ENCODE assay signal across 33 cellular contexts in the genomic region with DNA sequence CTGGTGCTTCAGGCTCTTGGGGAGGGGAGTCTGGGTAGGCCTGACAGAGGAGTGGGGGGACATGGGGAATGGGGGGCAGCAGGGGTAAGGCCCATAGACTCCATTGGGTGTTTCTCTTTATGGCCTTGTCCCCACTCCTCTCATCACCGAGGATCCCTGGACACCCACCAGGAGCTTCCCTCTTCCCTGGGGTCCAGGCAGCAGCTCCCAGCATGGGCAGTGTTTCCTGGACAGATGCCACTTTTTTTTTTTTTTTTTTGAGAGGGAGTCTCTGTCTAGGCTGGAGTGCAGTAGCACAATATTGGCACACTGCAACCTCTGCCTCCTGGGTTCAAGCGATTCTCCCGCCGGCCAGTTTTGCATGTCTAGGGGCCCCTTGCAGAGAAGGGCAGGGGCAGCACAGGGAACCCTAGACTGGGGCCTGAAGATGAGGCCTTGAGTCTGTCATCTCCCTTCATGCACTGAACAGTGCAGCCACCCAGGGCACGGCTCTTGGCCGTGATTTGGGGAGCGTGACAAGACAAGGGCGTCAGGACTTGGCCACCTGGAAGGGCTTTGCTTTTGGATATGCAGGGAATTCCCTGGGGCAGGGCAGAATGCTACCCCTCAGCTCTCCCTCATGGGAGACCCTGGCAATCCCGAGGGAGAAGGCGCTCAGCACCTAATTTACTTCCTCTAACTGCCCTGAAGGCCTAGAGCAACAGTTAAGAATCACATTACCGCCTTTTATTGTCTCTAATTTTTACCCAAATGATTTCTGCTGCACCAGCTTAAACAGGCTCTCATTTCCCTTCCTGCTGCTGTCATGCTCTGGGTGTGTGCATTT.
"Had no signal": no experiment of that assay in that cellular context is flagged by ENCODE, and none has a peak within 500 bp of the region (broad histone marks: within the 10 kb centered on the region; RNA-seq: fewer than 3 reads in every experiment).

No MANE protein-coding gene starts in this region.

- H3K4me3 Mint-ChIP-seq: activated CD8-positive, alpha-beta memory T cell treated with anti-CD3 and anti-CD28 coated beads, Interleukin-2, amount 10 ng/mL, durations not matched to agents 7 days and 5 days; activated CD8-positive, alpha-beta T cell treated with anti-CD3 and anti-CD28 coated beads, Interleukin-2, amount 10 ng/mL, durations not matched to agents 7 days and 5 days; activated naive CD8-positive, alpha-beta T cell treated with anti-CD3 and anti-CD28 coated beads, Interleukin-2, amount 50 U/mL, for 24 hours; activated T-cell treated with anti-CD3 and anti-CD28 coated beads, Interleukin-2, amount 50 U/mL, for 4 hours; central memory CD8-positive, alpha-beta T cell; T-helper 2 cell treated with Interferon-gamma antibody and Interleukin-4, amounts not matched to agents 5 μg/mL and 100 μg/mL, for 36 hours had no signal

- DNase-seq: activated CD4-positive, alpha-beta T cell treated with anti-CD3 and anti-CD28 coated beads for 4 hours; activated CD4-positive, alpha-beta T cell treated with anti-CD3 and anti-CD28 coated beads, Interleukin-2, amount 50 U/mL, for 4 hours; activated CD8-positive, alpha-beta memory T cell treated with anti-CD3 and anti-CD28 coated beads, Interleukin-2, amount 10 ng/mL, durations not matched to agents 7 days and 5 days; activated CD8-positive, alpha-beta T cell treated with anti-CD3 and anti-CD28 coated beads, Interleukin-2, amount 10 ng/mL, durations not matched to agents 7 days and 5 days; activated effector memory CD4-positive, alpha-beta T cell treated with anti-CD3 and anti-CD28 coated beads, Interleukin-2, amount 50 U/mL, for 16 hours; activated naive CD4-positive, alpha-beta T cell treated with Interleukin-2 at 50 U/mL for 16 hours; activated naive CD8-positive, alpha-beta T cell treated with anti-CD3 and anti-CD28 coated beads, Interleukin-2, amount 50 U/mL, for 24 hours; activated T-cell treated with anti-CD3 and anti-CD28 coated beads, Interleukin-2, amount 50 U/mL, for 4 hours; amniotic stem cell; body of pancreas; IMR-90; KBM-7; MG63; MV-4-11; NCI-H1105; NCI-H146; NCI-H1930; NCI-H2107; NCI-H2171 treated with DMSO at 0.1 percent for 48 hours; NCI-H226; NCI-H69; NK-92 treated with Interleukin-12 subunit alpha and Interleukin-12 subunit beta, amount 100 ng/mL, for 24 hours; OCI-M1; RPMI8226; SW 1271 had no signal

- H3K4me3 ChIP-seq: ascending aorta, body of pancreas, MG63, SK-N-MC had no signal

- ATAC-seq: activated CD4-positive, CD25-positive, alpha-beta regulatory T cell treated with anti-CD3 and anti-CD28 coated beads, Interleukin-2, amount 50 U/mL, for 24 hours; activated CD8-positive, alpha-beta memory T cell treated with anti-CD3 and anti-CD28 coated beads, Interleukin-2, amount 10 ng/mL, durations not matched to agents 7 days and 5 days; activated CD8-positive, alpha-beta T cell treated with anti-CD3 and anti-CD28 coated beads, Interleukin-2, amount 10 ng/mL, durations not matched to agents 7 days and 5 days; activated naive CD4-positive, alpha-beta T cell treated with anti-CD3 and anti-CD28 coated beads, Interleukin-2, amount 50 U/mL, for 72 hours; activated naive CD8-positive, alpha-beta T cell treated with anti-CD3 and anti-CD28 coated beads, Interleukin-2, amount 50 U/mL, for 24 hours; activated T-cell treated with anti-CD3 and anti-CD28 coated beads, Interleukin-2, amount 50 U/mL, for 4 hours; body of pancreas; Panc1; Right ventricle myocardium inferior had no signal

- H3K27ac Mint-ChIP-seq: activated CD8-positive, alpha-beta memory T cell treated with anti-CD3 and anti-CD28 coated beads, Interleukin-2, amount 10 ng/mL, durations not matched to agents 7 days and 5 days; activated CD8-positive, alpha-beta T cell treated with anti-CD3 and anti-CD28 coated beads, Interleukin-2, amount 10 ng/mL, durations not matched to agents 7 days and 5 days; activated naive CD4-positive, alpha-beta T cell treated with anti-CD3 and anti-CD28 coated beads, Interleukin-2, amount 50 U/mL, for 72 hours; activated naive CD8-positive, alpha-beta T cell treated with anti-CD3 and anti-CD28 coated beads, Interleukin-2, amount 50 U/mL, for 24 hours; T-helper 2 cell treated with Interferon-gamma antibody and Interleukin-4, amounts not matched to agents 5 μg/mL and 100 μg/mL, for 36 hours had no signal

- H3K4me1 Mint-ChIP-seq: activated CD8-positive, alpha-beta memory T cell treated with anti-CD3 and anti-CD28 coated beads, Interleukin-2, amount 10 ng/mL, durations not matched to agents 7 days and 5 days; activated naive CD8-positive, alpha-beta T cell treated with anti-CD3 and anti-CD28 coated beads, Interleukin-2, amount 50 U/mL, for 24 hours; central memory CD8-positive, alpha-beta T cell had no signal

- H3K9me3 ChIP-seq: ascending aorta, body of pancreas, MG63 had no signal

- H3K36me3 Mint-ChIP-seq: activated CD8-positive, alpha-beta memory T cell treated with anti-CD3 and anti-CD28 coated beads, Interleukin-2, amount 10 ng/mL, durations not matched to agents 7 days and 5 days; activated naive CD4-positive, alpha-beta T cell treated with anti-CD3 and anti-CD28 coated beads, Interleukin-2, amount 50 U/mL, for 72 hours had no signal

- H3K27me3 Mint-ChIP-seq: activated CD8-positive, alpha-beta memory T cell treated with anti-CD3 and anti-CD28 coated beads, Interleukin-2, amount 10 ng/mL, durations not matched to agents 7 days and 5 days had no signal

- H3K9me3 Mint-ChIP-seq: activated naive CD8-positive, alpha-beta T cell treated with anti-CD3 and anti-CD28 coated beads, Interleukin-2, amount 50 U/mL, for 24 hours; activated T-cell treated with anti-CD3 and anti-CD28 coated beads, Interleukin-2, amount 50 U/mL, for 4 hours; T-helper 2 cell treated with Interferon-gamma antibody and Interleukin-4, amounts not matched to agents 5 μg/mL and 100 μg/mL, for 36 hours had no signal

- H3K4me1 ChIP-seq: ascending aorta, body of pancreas had no signal

- H3K36me3 ChIP-seq: ascending aorta, MG63 had no signal

- H3K27ac ChIP-seq: ascending aorta, body of pancreas, SK-N-MC had no signal

- H3K27me3 ChIP-seq: ascending aorta, body of pancreas, MG63 had no signal
